Comparison of ENCODE assay signal across 14 cellular contexts in the genomic region with DNA sequence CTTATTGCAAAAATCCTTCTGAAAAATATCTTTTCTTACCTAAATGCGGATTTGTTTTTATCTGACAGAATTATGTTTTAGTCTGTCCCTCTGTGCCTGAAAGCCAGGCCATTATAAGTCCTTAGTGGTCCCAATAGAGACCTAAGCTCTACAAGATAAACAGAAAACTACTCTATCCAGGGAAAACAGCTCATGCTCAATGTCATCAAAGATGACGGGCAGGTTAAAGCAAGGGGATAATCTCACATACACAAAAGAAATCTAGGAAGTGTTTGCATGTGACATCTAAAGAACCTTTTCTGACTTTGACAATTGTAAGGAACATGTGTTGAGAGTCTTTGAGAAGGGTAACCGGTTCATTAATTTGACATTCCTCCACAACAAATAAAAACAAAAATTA.
DNase-seq lines count a peak whose midpoint lies in the region; ATAC-seq and TF ChIP-seq lines count a peak whose summit lies in the region.
"Had no signal": no experiment of that assay in that cellular context is flagged by ENCODE, and none has a peak within 500 bp of the region (broad histone marks: within the 10 kb centered on the region; RNA-seq: fewer than 3 reads in every experiment).

No MANE protein-coding gene starts in this region.

- no peak for ATAC-seq in stimulated activated effector memory CD8-positive, alpha-beta T cell treated with anti-CD3 and anti-CD28 coated beads, Interleukin-12 subunit alpha, Interleukin-12 subunit beta, amount 100 ng/mL, for 72 hours
- ATAC-seq in mucosa of descending colon (no peak), HG03378 (IDR thresholded peaks at IDR 0.05; ENCODE audit: unreplicated experiment) (no peak)

- H3K4me2 ChIP-seq in hepatocyte: peak overlapping the region; percentile 36

- H3K9me3 Mint-ChIP-seq in activated T-helper 2 cell treated with anti-CD3 and anti-CD28 coated beads, Interferon-gamma antibody, Interleukin-2, Interleukin-4, amounts not matched to agents 10 μg/mL and 5 μg/mL and 100 μg/mL, durations not matched to agents 14 hours and 24 hours and 36 hours: peaks cover 8% of the 10 kb centered on the region
- H3K9me3 Mint-ChIP-seq in stimulated activated effector memory CD8-positive, alpha-beta T cell treated with anti-CD3 and anti-CD28 coated beads, Interleukin-12 subunit alpha, Interleukin-12 subunit beta, amount 100 ng/mL, for 72 hours: peaks cover 5% of the 10 kb centered on the region

- H3K4me1 ChIP-seq in hepatocyte (ENCODE audit: insufficient read depth): peaks cover 11% of the 10 kb centered on the region
- peaks cover 2% of the 10 kb centered on the region for H3K4me1 ChIP-seq in mucosa of descending colon (ENCODE audit: low read depth)
- H3K4me1 ChIP-seq in spleen: no peaks in the 10 kb centered on the region

- TF ChIP-seq POLR2A in spleen (IDR thresholded peaks at IDR 0.05): no peak

- no peaks in the 10 kb centered on the region for H3K27me3 Mint-ChIP-seq in activated T-helper 2 cell treated with anti-CD3 and anti-CD28 coated beads, Interferon-gamma antibody, Interleukin-2, Interleukin-4, amounts not matched to agents 10 μg/mL and 5 μg/mL and 100 μg/mL, durations not matched to agents 14 hours and 24 hours and 36 hours (ENCODE audit: low read depth)

- H3K4me3 ChIP-seq in hepatocyte (no peak overlapping the region), mucosa of descending colon (no peak overlapping the region), spleen (no peak overlapping the region)
- H3K4me3 ChIP-seq: GM23248 had no signal

- H4K20me1 ChIP-seq in hepatocyte (ENCODE audit: insufficient read depth, poor library complexity, severe bottlenecking): no peaks in the 10 kb centered on the region

- H3K36me3 Mint-ChIP-seq in activated T-helper 2 cell treated with anti-CD3 and anti-CD28 coated beads, Interferon-gamma antibody, Interleukin-2, Interleukin-4, amounts not matched to agents 10 μg/mL and 5 μg/mL and 100 μg/mL, durations not matched to agents 14 hours and 24 hours and 36 hours (ENCODE audit: low read depth): peaks cover 24% of the 10 kb centered on the region
- H3K36me3 Mint-ChIP-seq in stimulated activated effector memory CD8-positive, alpha-beta T cell treated with anti-CD3 and anti-CD28 coated beads, Interleukin-12 subunit alpha, Interleukin-12 subunit beta, amount 100 ng/mL, for 72 hours: no peaks in the 10 kb centered on the region
- H3K36me3 Mint-ChIP-seq: CD4-positive, alpha-beta memory T cell had no signal

- H3K27me3 ChIP-seq in hepatocyte: no peaks in the 10 kb centered on the region
- no peaks in the 10 kb centered on the region for H3K27me3 ChIP-seq in spleen (replicated peaks in 1 of 7)

- no peak for DNase-seq in activated T-helper 2 cell treated with anti-CD3 and anti-CD28 coated beads, Interferon-gamma antibody, Interleukin-2, Interleukin-4, amounts not matched to agents 10 μg/mL and 5 μg/mL and 100 μg/mL, durations not matched to agents 14 hours and 24 hours and 36 hours (ENCODE audit: low spot score)
- DNase-seq in hepatocyte (ENCODE audit: low spot score): no peak
- no peak for DNase-seq in stimulated activated effector memory CD8-positive, alpha-beta T cell treated with anti-CD3 and anti-CD28 coated beads, Interleukin-12 subunit alpha, Interleukin-12 subunit beta, amount 100 ng/mL, for 72 hours (ENCODE audit: low spot score in 2 of 2)
- DNase-seq in mucosa of descending colon: no peak
- DNase-seq in spleen: no peak
- DNase-seq: C1 segment of cervical spinal cord; CD4-positive, alpha-beta memory T cell; COR-L47; DMS153; DND-41; GM23248; H7; HCEC 1CT had no signal

- H3K36me3 ChIP-seq in hepatocyte (replicated peaks; ENCODE audit: insufficient read depth, low read depth): no peaks in the 10 kb centered on the region
- no peaks in the 10 kb centered on the region for H3K36me3 ChIP-seq in mucosa of descending colon (ENCODE audit: low read depth)
- no peaks in the 10 kb centered on the region for H3K36me3 ChIP-seq in spleen

- intact Hi-C loops in activated T-helper 2 cell treated with anti-CD3 and anti-CD28 coated beads, Interferon-gamma antibody, Interleukin-2, Interleukin-4, amounts not matched to agents 10 μg/mL and 5 μg/mL and 100 μg/mL, durations not matched to agents 14 hours and 24 hours and 36 hours (cut with micrococcal nuclease): no loop called here
- intact Hi-C loops in mucosa of descending colon (cut with DNase I, micrococcal nuclease) (no loop called here), spleen (cut with DNase I; ENCODE audit: low total_unique reads) (no loop called here)

- H2AFZ ChIP-seq in hepatocyte: no peak overlapping the region

- peak overlapping the region; percentile 45 for H3K27ac Mint-ChIP-seq in activated T-helper 2 cell treated with anti-CD3 and anti-CD28 coated beads, Interferon-gamma antibody, Interleukin-2, Interleukin-4, amounts not matched to agents 10 μg/mL and 5 μg/mL and 100 μg/mL, durations not matched to agents 14 hours and 24 hours and 36 hours
- H3K27ac Mint-ChIP-seq in stimulated activated effector memory CD8-positive, alpha-beta T cell treated with anti-CD3 and anti-CD28 coated beads, Interleukin-12 subunit alpha, Interleukin-12 subunit beta, amount 100 ng/mL, for 72 hours: peak overlapping the region; percentile 27
- H3K27ac Mint-ChIP-seq: CD4-positive, alpha-beta memory T cell had no signal

- H3K4me1 Mint-ChIP-seq in activated T-helper 2 cell treated with anti-CD3 and anti-CD28 coated beads, Interferon-gamma antibody, Interleukin-2, Interleukin-4, amounts not matched to agents 10 μg/mL and 5 μg/mL and 100 μg/mL, durations not matched to agents 14 hours and 24 hours and 36 hours (ENCODE audit: low read depth): peaks cover 31% of the 10 kb centered on the region
- peaks cover 26% of the 10 kb centered on the region for H3K4me1 Mint-ChIP-seq in stimulated activated effector memory CD8-positive, alpha-beta T cell treated with anti-CD3 and anti-CD28 coated beads, Interleukin-12 subunit alpha, Interleukin-12 subunit beta, amount 100 ng/mL, for 72 hours
- H3K4me1 Mint-ChIP-seq: CD4-positive, alpha-beta memory T cell had no signal

- H3K79me2 ChIP-seq in hepatocyte: no peaks in the 10 kb centered on the region

- H3K9me3 ChIP-seq in hepatocyte (ENCODE audit: low read depth) (no peaks in the 10 kb centered on the region), mucosa of descending colon (no peaks in the 10 kb centered on the region), spleen (no peaks in the 10 kb centered on the region)

- peak overlapping the region; percentile 90 for H3K27ac ChIP-seq in hepatocyte
- no peak overlapping the region for H3K27ac ChIP-seq in spleen
- H3K27ac ChIP-seq: GM23248 had no signal

- H3K4me3 Mint-ChIP-seq in activated T-helper 2 cell treated with anti-CD3 and anti-CD28 coated beads, Interferon-gamma antibody, Interleukin-2, Interleukin-4, amounts not matched to agents 10 μg/mL and 5 μg/mL and 100 μg/mL, durations not matched to agents 14 hours and 24 hours and 36 hours (ENCODE audit: low read depth): no peak overlapping the region
- H3K4me3 Mint-ChIP-seq in stimulated activated effector memory CD8-positive, alpha-beta T cell treated with anti-CD3 and anti-CD28 coated beads, Interleukin-12 subunit alpha, Interleukin-12 subunit beta, amount 100 ng/mL, for 72 hours: no peak overlapping the region
- H3K4me3 Mint-ChIP-seq: CD4-positive, alpha-beta memory T cell had no signal

- TF ChIP-seq CTCF in hepatocyte (IDR thresholded peaks at IDR 0.05; ENCODE audit: poor library complexity): no peak
- no peak for TF ChIP-seq CTCF in mucosa of descending colon (IDR thresholded peaks at IDR 0.05)
- no peak for TF ChIP-seq CTCF in spleen (IDR thresholded peaks at IDR 0.05 in 8 of 11, conservative IDR thresholded peaks at IDR 0.05 in 3 of 11)

- no peaks in the 10 kb centered on the region for H3K9me2 ChIP-seq in hepatocyte (replicated peaks; ENCODE audit: insufficient read depth)

- WGBS in hepatocyte (ENCODE audit: low lambda C conversion rate, missing lambda C conversion rate): 94% methylated on average over 3 of the region's 3 CpGs
- 93 to 99% (median 95%) methylated on average over 3 of the region's 3 CpGs for WGBS in spleen, 5 donors
